ENCODE assay signal across 8 cellular contexts in the genomic region with DNA sequence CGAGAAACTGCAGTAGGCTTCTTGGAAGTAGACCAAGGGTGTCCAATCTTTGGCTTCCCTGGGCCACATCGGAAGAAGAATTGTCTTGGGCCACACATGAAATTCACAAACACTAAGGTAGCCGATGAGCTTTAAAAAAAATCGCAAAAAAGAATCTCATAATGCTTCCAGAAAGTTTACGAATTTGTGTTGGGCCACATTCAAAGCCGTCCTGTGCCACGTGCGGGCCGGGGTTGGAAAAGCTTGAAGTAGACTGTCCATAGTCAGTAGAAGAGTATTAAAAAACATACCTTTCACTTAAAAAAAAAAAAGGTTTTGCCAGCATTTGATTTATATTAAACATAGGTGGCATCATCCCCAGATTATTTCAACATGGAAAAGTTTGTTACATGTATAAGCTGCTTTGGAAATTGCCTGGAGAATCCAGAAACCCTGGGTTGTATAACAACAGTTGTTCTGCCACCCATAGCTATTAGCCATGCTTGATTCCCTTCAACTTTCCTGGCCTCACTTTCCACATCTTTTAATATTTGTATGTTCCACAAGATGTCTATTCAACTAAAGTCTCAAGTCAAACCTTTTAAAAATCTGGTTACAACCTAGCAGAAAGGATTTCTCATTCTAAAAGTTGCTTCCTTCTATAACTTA. TPM values are rescaled to one million over a fixed set of nuclear protein-coding genes. Genes with fewer than 3 reads are reported as not detected.
DNase-seq lines count a peak whose midpoint lies in the region; ATAC-seq, FAIRE-seq and TF ChIP-seq lines count a peak whose summit lies in the region.

No MANE protein-coding gene starts in this region.

- TF ChIP-seq RAD21 in A549 (conservative IDR thresholded peaks at IDR 0.05 in 1 of 2, IDR thresholded peaks at IDR 0.05 in 1 of 2): no peak

- no peak for TF ChIP-seq CTCF in A549 (IDR thresholded peaks at IDR 0.05)
- TF ChIP-seq CTCF in cardiac fibroblast (IDR thresholded peaks at IDR 0.05; ENCODE audit: low read depth, low read length): no peak
- TF ChIP-seq CTCF in mucosa of descending colon (IDR thresholded peaks at IDR 0.05): no peak

- WGBS in A549 (ENCODE audit: missing lambda C conversion rate): 28% methylated on average over 9 of the region's 9 CpGs

- no peak for TF ChIP-seq POLR2A in A549 (IDR thresholded peaks at IDR 0.05; ENCODE audit: low read length)

- H3K9me3 ChIP-seq in A549: peaks cover 11% of the 10 kb centered on the region
- H3K9me3 ChIP-seq in mucosa of descending colon: no peaks in the 10 kb centered on the region

- peak overlapping the region; percentile 80 for H3K4me3 ChIP-seq in A549
- peak overlapping the region; percentile 59 to 80 for H3K4me3 ChIP-seq in cardiac fibroblast (replicated peaks in 1 of 2; ENCODE audit: low read depth in 2 of 2, low read length in 2 of 2)
- peak overlapping the region; percentile 58 for H3K4me3 ChIP-seq in mucosa of descending colon

- no peak for FAIRE-seq in A549 (lab: Jason Lieb, UNC)

- CTCF ChIA-PET in A549 (lab: Yijun Ruan, JAX): interaction anchor here (1.5 kb wide), 1 partner anchor 40 kb away, joined by 3 read pairs; no protein-coding TSS in a partner anchor

- H3K27ac ChIP-seq in A549: peak overlapping the region; percentile 85 to 99

- no peaks in the 10 kb centered on the region for H3K36me3 ChIP-seq in mucosa of descending colon (ENCODE audit: low read depth)

- TF ChIP-seq EP300 in A549 (IDR thresholded peaks at IDR 0.05): no peak

- H3K4me1 ChIP-seq in A549 (no peaks in the 10 kb centered on the region), mucosa of descending colon (ENCODE audit: low read depth) (peaks cover 5% of the 10 kb centered on the region)

- H3K4me2 ChIP-seq in A549: peak overlapping the region; percentile 95

- POLR2A ChIA-PET in A549 (lab: Yijun Ruan, JAX): no interaction called here

- ATAC-seq in A549 (no peak), mucosa of descending colon (no peak), GM18519 (IDR thresholded peaks at IDR 0.05; ENCODE audit: low FRiP score, unreplicated experiment) (no peak)

- intact Hi-C loops in mucosa of descending colon (cut with DNase I, micrococcal nuclease): no loop called here

- DNase-seq in A549 (ENCODE audit: low read depth in 1 of 2, low spot score in 1 of 2) (no peak), HT-29 (ENCODE audit: low spot score) (peak; percentile 57), cardiac fibroblast (ENCODE audit: low read depth in 2 of 2) (no peak), mucosa of descending colon (no peak), iPS-NIHi11 (ENCODE audit: low spot score) (no peak), retina (no peak), NCI-H748 (lab: John Stamatoyannopoulos, UW; ENCODE audit: unreplicated experiment) (no peak)

TF ChIP-seq in A549, 52 proteins besides CTCF, POLR2A, EP300 and RAD21:
- TF ChIP-seq BHLHE40 (IDR thresholded peaks at IDR 0.05; ENCODE audit: low read depth, low read length) (no peak), EHF (CRISPR knock-in tag; IDR thresholded peaks at IDR 0.05) (no peak), TFCP2L1 (CRISPR knock-in tag; IDR thresholded peaks at IDR 0.05) (no peak), SMC3 (IDR thresholded peaks at IDR 0.05) (no peak)

RNA-seq across cellular contexts. Expression of gene IFT88, which starts 1.0 kb away (rescaled TPM):
- 13.9 and 19.1 TPM in 2 replicates for polyA plus RNA-seq in A549 (2011; rRNA removed)
- polyA plus RNA-seq in A549 (2012; cell fraction: cytosol; rRNA removed): 4.4 TPM in 2 replicates
- 2.9 and 4.7 TPM in 2 replicates for polyA plus RNA-seq in A549 (2012; cell fraction: nucleus; rRNA removed)
- polyA plus RNA-seq in A549 (2017; fragmentation: RNase III; extraction: RNeasy Plus Mini Kit Qiagen cat#74134 plus additional on column Dnase treatment): 13.1 to 13.2 TPM (median 13.2 TPM) in 3 replicates
- 9.3 and 10.0 TPM in 2 replicates for polyA minus RNA-seq in A549 (2011; rRNA and poly(A)+ RNA removed)
- total RNA-seq in HT-29 (2014; rRNA removed; shearing (Covaris generic)): 7.4 and 9.6 TPM in 2 replicates
- total RNA-seq in mucosa of descending colon: 10 to 100 TPM; 17.2 to 23.4 (median 19.7) TPM

RNA-seq across cellular contexts. Expression of gene CRYL1, which starts 42.3 kb away (rescaled TPM):
- polyA plus RNA-seq in A549 (2011; rRNA removed) (17.4 and 19.0 TPM in 2 replicates), A549 (2017; fragmentation: RNase III; extraction: RNeasy Plus Mini Kit Qiagen cat#74134 plus additional on column Dnase treatment) (3.9 to 4.8 TPM (median 4.1 TPM) in 3 replicates)
- 8.4 and 9.4 TPM in 2 replicates for polyA plus RNA-seq in A549 (2012; cell fraction: cytosol; rRNA removed)
- polyA plus RNA-seq in A549 (2012; cell fraction: nucleus; rRNA removed): 4.8 and 7.3 TPM in 2 replicates
- 10.1 and 10.3 TPM in 2 replicates for polyA minus RNA-seq in A549 (2011; rRNA and poly(A)+ RNA removed)
- total RNA-seq in HT-29 (2014; rRNA removed; shearing (Covaris generic)): 10.2 and 11.1 TPM in 2 replicates
- total RNA-seq in mucosa of descending colon: 100 to 1,000 TPM in 2 of 3 donors, 10 to 100 TPM in 1; 49.2 to 141 (median 106) TPM
